Comparison of ENCODE assay signal across 14 cellular contexts in genomic region chr11:86737752-86738151, GRCh38.
A peak's percentile ranks its signal among the peaks of the same experiment; 100 is the strongest.
DNase-seq lines count a peak whose midpoint lies in the region; ATAC-seq and TF ChIP-seq lines count a peak whose summit lies in the region.
"Had no signal": no experiment of that assay in that cellular context is flagged by ENCODE, and none has a peak within 500 bp of the region (broad histone marks: within the 10 kb centered on the region; RNA-seq: fewer than 3 reads in every experiment).

No MANE protein-coding gene starts in this region.

- no peak for TF ChIP-seq CTCF in brain (conservative IDR thresholded peaks at IDR 0.05)
- TF ChIP-seq CTCF in gastroesophageal sphincter (IDR thresholded peaks at IDR 0.05) = no peak

- no peak overlapping the region for H2AFZ ChIP-seq in GM23248

- H3K9ac ChIP-seq in GM23248 = 0 out of 2 replicates have a peak overlapping the region, but pooled peaks have one; percentile 11
- peak overlapping the region; percentile 50 for H3K9ac ChIP-seq in skeletal muscle satellite cell (ENCODE audit: low read depth, low read length)

- no peak for TF ChIP-seq POLR2A in gastroesophageal sphincter (IDR thresholded peaks at IDR 0.05)

- no peaks in the 10 kb centered on the region for H4K20me1 ChIP-seq in GM23248 (ENCODE audit: insufficient read depth)

- H3K4me1 Mint-ChIP-seq in brain = peaks cover 56% of the 10 kb centered on the region

- peak overlapping the region; percentile 19 for H3K4me2 ChIP-seq in GM23248 (ENCODE audit: unreplicated experiment)
- no peak overlapping the region for H3K4me2 ChIP-seq in skeletal muscle satellite cell (ENCODE audit: low read length)

- in situ Hi-C loops in GM23248 (cut with MboI) = no loop called here

- peaks cover 55% of the 10 kb centered on the region for H3F3A ChIP-seq in GM23248 (ENCODE audit: insufficient read depth)

- H3K27me3 ChIP-seq in GM23248 (replicated peaks; ENCODE audit: insufficient read depth) (no peaks in the 10 kb centered on the region), gastroesophageal sphincter (no peaks in the 10 kb centered on the region), skeletal muscle satellite cell (ENCODE audit: control insufficient read depth, insufficient read depth, low read length) (no peaks in the 10 kb centered on the region), SJCRH30 (no peaks in the 10 kb centered on the region)

- no peaks in the 10 kb centered on the region for H3K79me2 ChIP-seq in GM23248 (ENCODE audit: insufficient read depth)

- H3K4me3 Mint-ChIP-seq in brain = no peak overlapping the region
- H3K4me3 Mint-ChIP-seq: activated CD4-positive, alpha-beta memory T cell treated with anti-CD3 and anti-CD28 coated beads for 36 hours; CD14-positive monocyte had no signal

- H3K9me3 ChIP-seq in GM23248 (ENCODE audit: low read depth) (no peaks in the 10 kb centered on the region), gastroesophageal sphincter (no peaks in the 10 kb centered on the region), skeletal muscle satellite cell (replicated peaks; ENCODE audit: low read length) (no peaks in the 10 kb centered on the region), SJCRH30 (replicated peaks) (no peaks in the 10 kb centered on the region)

- H3K27ac Mint-ChIP-seq in brain = peak overlapping the region in 4 of 5 experiments; percentile 35 to 91 (median 60)
- H3K27ac Mint-ChIP-seq: activated CD4-positive, alpha-beta memory T cell treated with anti-CD3 and anti-CD28 coated beads for 36 hours; CD14-positive monocyte had no signal

- H3K36me3 ChIP-seq in GM23248 (ENCODE audit: low read depth) = no peaks in the 10 kb centered on the region
- no peaks in the 10 kb centered on the region for H3K36me3 ChIP-seq in gastroesophageal sphincter
- no peaks in the 10 kb centered on the region for H3K36me3 ChIP-seq in skeletal muscle satellite cell (ENCODE audit: insufficient read depth, low read length)
- H3K36me3 ChIP-seq in SJCRH30 = no peaks in the 10 kb centered on the region

- H3K4me1 ChIP-seq in GM23248 (ENCODE audit: insufficient read depth) (peaks cover 83% of the 10 kb centered on the region), gastroesophageal sphincter (peaks cover 21 to 62% (median 35%) of the 10 kb centered on the region in 3 donors), skeletal muscle satellite cell (ENCODE audit: control insufficient read depth, insufficient read depth, low read length) (peaks cover 87% of the 10 kb centered on the region), SJCRH30 (peaks cover 78% of the 10 kb centered on the region)

- no peak for TF ChIP-seq EP300 in gastroesophageal sphincter (IDR thresholded peaks at IDR 0.05)

- DNase-seq in GM23248 = peak; percentile 70
- no peak for DNase-seq in SJCRH30
- DNase-seq in NOMO-1 (lab: John Stamatoyannopoulos, UW; ENCODE audit: unreplicated experiment in 2 of 2) = no peak
- no peak for DNase-seq in NOMO-1 treated with dmso at 0.1 percent for 144 hours (lab: John Stamatoyannopoulos, UW; ENCODE audit: unreplicated experiment)
- DNase-seq: activated CD4-positive, alpha-beta memory T cell treated with anti-CD3 and anti-CD28 coated beads for 36 hours; activated effector memory CD4-positive, alpha-beta T cell treated with anti-CD3 and anti-CD28 coated beads, Interleukin-2, amount 50 U/mL, for 16 hours; NCI-H2227 treated with DMSO at 0.1 percent for 48 hours; T-helper 9 cell had no signal

- H3K36me3 Mint-ChIP-seq in brain = no peaks in the 10 kb centered on the region
- H3K36me3 Mint-ChIP-seq: activated CD4-positive, alpha-beta memory T cell treated with anti-CD3 and anti-CD28 coated beads for 36 hours; CD14-positive monocyte had no signal

- H3K9me2 ChIP-seq in GM23248 (ENCODE audit: insufficient read depth) = no peaks in the 10 kb centered on the region; the same call in 1 of the 2 replicates

- peaks cover 2 to 9% (median 3%) of the 10 kb centered on the region in 5 experiments for H3K9me3 Mint-ChIP-seq in brain
- H3K9me3 Mint-ChIP-seq: activated CD4-positive, alpha-beta memory T cell treated with anti-CD3 and anti-CD28 coated beads for 36 hours; CD14-positive monocyte had no signal

- no peak for ATAC-seq in gastroesophageal sphincter
- ATAC-seq in GM21526 (IDR thresholded peaks at IDR 0.05; ENCODE audit: low FRiP score, unreplicated experiment) = no peak
- ATAC-seq: esophagus mucosa had no signal

- no peaks in the 10 kb centered on the region for H3K27me3 Mint-ChIP-seq in brain

- H3K27ac ChIP-seq in GM23248 = peak overlapping the region; percentile 46
- H3K27ac ChIP-seq in gastroesophageal sphincter = peak overlapping the region; percentile 46 to 93 (median 52)
- no peak overlapping the region for H3K27ac ChIP-seq in SJCRH30

- H3K4me3 ChIP-seq in GM23248 (no peak overlapping the region), gastroesophageal sphincter (no peak overlapping the region), skeletal muscle satellite cell (ENCODE audit: low read length) (no peak overlapping the region), SJCRH30 (no peak overlapping the region)
